Comparison of ENCODE assay signal across 15 cellular contexts in the genomic region with DNA sequence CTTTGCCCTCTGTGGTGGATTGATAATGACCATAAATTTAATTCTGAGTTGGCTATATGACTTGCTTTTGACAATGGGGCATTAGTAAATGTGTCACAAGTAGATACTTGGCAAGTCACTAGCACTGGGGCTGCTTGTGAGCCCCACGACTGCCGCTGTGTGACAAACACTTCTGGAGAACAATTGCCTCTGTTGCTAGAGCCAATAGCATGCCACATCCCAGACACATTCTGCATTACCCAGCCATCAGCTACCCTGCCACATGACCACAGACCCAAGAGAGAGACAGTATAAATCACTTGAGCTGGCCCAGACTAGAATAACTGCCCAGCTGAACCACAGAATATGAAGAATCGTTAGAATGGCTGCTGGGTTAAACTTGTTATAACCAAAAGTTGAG.
DNase-seq lines count a peak whose midpoint lies in the region; ATAC-seq and TF ChIP-seq lines count a peak whose summit lies in the region.
"Had no signal": no experiment of that assay in that cellular context is flagged by ENCODE, and none has a peak within 500 bp of the region (broad histone marks: within the 10 kb centered on the region; RNA-seq: fewer than 3 reads in every experiment).

No MANE protein-coding gene starts in this region.

- H3K9me3 Mint-ChIP-seq in neural crest cell = no peaks in the 10 kb centered on the region

- no peak overlapping the region for H3K27ac ChIP-seq in right lobe of liver

- H3K27me3 Mint-ChIP-seq in neural crest cell (ENCODE audit: low read depth) = no peaks in the 10 kb centered on the region
- H3K27me3 Mint-ChIP-seq: CD4-positive, alpha-beta memory T cell had no signal

- no peak overlapping the region for H3K4me3 Mint-ChIP-seq in neural crest cell
- H3K4me3 Mint-ChIP-seq: CD4-positive, alpha-beta memory T cell had no signal

- H3K36me3 ChIP-seq in right lobe of liver = no peaks in the 10 kb centered on the region

- H3K4me1 Mint-ChIP-seq in neural crest cell = peaks cover 4% of the 10 kb centered on the region
- H3K4me1 Mint-ChIP-seq: CD4-positive, alpha-beta memory T cell had no signal

- peaks cover 0 to 12% (median 3%) of the 10 kb centered on the region in 4 donors for H3K4me1 ChIP-seq in right lobe of liver

- H3K36me3 Mint-ChIP-seq in neural crest cell (ENCODE audit: low read depth) = no peaks in the 10 kb centered on the region
- H3K36me3 Mint-ChIP-seq: CD4-positive, alpha-beta memory T cell had no signal

- TF ChIP-seq CTCF in neural crest cell (conservative IDR thresholded peaks at IDR 0.05) = no peak
- TF ChIP-seq CTCF in right lobe of liver (IDR thresholded peaks at IDR 0.05) = no peak

- TF ChIP-seq POLR2A in right lobe of liver (IDR thresholded peaks at IDR 0.05) = no peak

- intact Hi-C loops in head of caudate nucleus (cut with DNase I) (no loop called here), right lobe of liver (cut with DNase I) (no loop called here)

- H3K27me3 ChIP-seq in right lobe of liver = no peaks in the 10 kb centered on the region

- no peak overlapping the region for H3K4me3 ChIP-seq in right lobe of liver
- H3K4me3 ChIP-seq: GM12878 had no signal

- H3K9me3 ChIP-seq in right lobe of liver = no peaks in the 10 kb centered on the region

- peak in 42 of 56 donors; percentile 5 to 88 (median 54) for DNase-seq in amygdala (lab: John Stamatoyannopoulos, UW)
- peak in 41 of 42 donors; percentile 15 to 92 (median 73) for DNase-seq in head of caudate nucleus
- DNase-seq in neural crest cell (ENCODE audit: low read depth, low spot score) = no peak
- DNase-seq in superior temporal gyrus (ENCODE audit: extremely low spot score) = peak; percentile 93
- no peak for DNase-seq in SW 1271 (lab: John Stamatoyannopoulos, UW)
- no peak for DNase-seq in right lobe of liver
- DNase-seq: Calu3; CD4-positive, alpha-beta memory T cell; MM.1S; NCI-H1092; NCI-H146; NCI-H2081 had no signal

- ATAC-seq in HG03280 (IDR thresholded peaks at IDR 0.05; ENCODE audit: unreplicated experiment) (no peak), right lobe of liver (no peak)
- ATAC-seq: GM12878, Panc1 had no signal

- WGBS in right lobe of liver (ENCODE audit: insufficient coverage, low coverage, low lambda C conversion rate, missing lambda C conversion rate) = 86% methylated on average over 1 of the region's 3 CpGs

- H3K27ac Mint-ChIP-seq in neural crest cell (ENCODE audit: unreplicated experiment) = peak overlapping the region; percentile 81
- H3K27ac Mint-ChIP-seq: CD4-positive, alpha-beta memory T cell had no signal

Comparison
In these comparisons a context has a peak if more than half of its experiments do, and no peak if none do; other contexts are left out.
1. DNase-seq: peak in amygdala (42 of 56), head of caudate nucleus (41 of 42) and superior temporal gyrus (single experiment); none in neural crest cell (single experiment), SW 1271 (0 of 2) and right lobe of liver (0 of 3).